8 cellular contexts compared by ENCODE assay signal in genomic region chr4:39698424-39699009, GRCh38. TPM values are rescaled to one million over a fixed set of nuclear protein-coding genes. Genes with fewer than 3 reads are reported as not detected.
DNase-seq lines count a peak whose midpoint lies in the region; ATAC-seq lines count a peak whose summit lies in the region.

No MANE protein-coding gene starts in this region.

- H3K9me3 ChIP-seq in GM23248 (ENCODE audit: low read depth): no peaks in the 10 kb centered on the region
- H3K9me3 ChIP-seq in MG63: no peaks in the 10 kb centered on the region

- peak overlapping the region; percentile 99 for H3K4me2 ChIP-seq in GM23248 (ENCODE audit: unreplicated experiment)

- H3K36me3 ChIP-seq in GM23248 (ENCODE audit: low read depth) (no peaks in the 10 kb centered on the region), MG63 (peaks cover 2% of the 10 kb centered on the region; the same call in 1 of the 2 replicates)

- peaks cover 20% of the 10 kb centered on the region; the same call in 1 of the 2 replicates for H3F3A ChIP-seq in GM23248 (ENCODE audit: insufficient read depth)

- H3K27me3 ChIP-seq in GM23248 (replicated peaks; ENCODE audit: insufficient read depth): no peaks in the 10 kb centered on the region
- H3K27me3 ChIP-seq in MG63: no peaks in the 10 kb centered on the region

- H2AFZ ChIP-seq in GM23248: peak overlapping the region; percentile 85

- no peaks in the 10 kb centered on the region for H3K9me2 ChIP-seq in GM23248 (ENCODE audit: insufficient read depth)

- WGBS in GM23248 (ENCODE audit: low coverage in 1 of 2, low lambda C conversion rate in 2 of 2, missing lambda C conversion rate in 2 of 2), 2 experiments: 0% methylated on average over 10 to 21 of the region's 21 CpGs

- H3K4me3 ChIP-seq in GM23248: peak overlapping the region; percentile 91
- H3K4me3 ChIP-seq in MG63: peak overlapping the region; percentile 90

- H3K79me2 ChIP-seq in GM23248 (ENCODE audit: insufficient read depth): peaks cover 63% of the 10 kb centered on the region

- H4K20me1 ChIP-seq in GM23248 (ENCODE audit: insufficient read depth): 0 out of 2 replicates have a peak, but pooled peaks cover 5% of the 10 kb centered on the region

- peak; percentile 27 for ATAC-seq in esophagus mucosa

- DNase-seq in G401 (ENCODE audit: low spot score) (peak; percentile 54), GM23248 (peak; percentile 61), MG63 (peak; percentile 34), myocyte (ENCODE audit: low read depth) (peak; percentile 34), T-helper 9 cell (no peak)
- DNase-seq in activated CD4-positive, alpha-beta T cell treated with anti-CD3 and anti-CD28 coated beads, Interleukin-2, amount 50 U/mL, for 48 hours: peak; percentile 48 to 59

- peak overlapping the region; percentile 90 for H3K27ac ChIP-seq in GM23248
- peak overlapping the region; percentile 89 for H3K27ac ChIP-seq in temporal lobe (ENCODE audit: low read depth, low read length)

- H3K9ac ChIP-seq in GM23248: peak overlapping the region; percentile 90

- in situ Hi-C loops in G401 (cut with HindIII; ENCODE audit: low sequenced_read_pairs): no loop called here
- in situ Hi-C loops in GM23248 (cut with MboI): loop anchor here (25.0 kb wide), 1 partner anchor 614 kb away; no protein-coding TSS in a partner anchor

- H3K4me1 ChIP-seq in GM23248 (ENCODE audit: insufficient read depth): peaks cover 29% of the 10 kb centered on the region

RNA-seq across cellular contexts. Expression of gene UBE2K, which starts 0.6 kb away (rescaled TPM):
- total RNA-seq in G401 (2014; rRNA removed; shearing (Covaris generic)): 15.5 and 32.4 TPM in 2 replicates
- total RNA-seq in GM23248 (2014; rRNA removed; shearing (Covaris generic)): 22.3 and 26.7 TPM in 2 replicates
- polyA plus RNA-seq in GM23248 (2016; fragmentation: Nextera tagmentation; extraction: Ambion mirVana): 127 and 133 TPM in 2 replicates
- total RNA-seq in MG63 (2014; rRNA removed; shearing (Covaris generic); ENCODE audit: low replicate concordance): 7.9 and 11.7 TPM in 2 replicates
- 81.1 TPM for total RNA-seq in esophagus mucosa
- total RNA-seq in myocyte: 18.4 and 24.5 TPM in 2 replicates
- polyA plus RNA-seq in myocyte (2012): 88.5 TPM
- total RNA-seq in temporal lobe: 84.8 TPM

RNA-seq across cellular contexts. Expression of gene SMIM14, which starts 59.9 kb away (rescaled TPM):
- 29.6 and 37.4 TPM in 2 replicates for total RNA-seq in G401 (2014; rRNA removed; shearing (Covaris generic))
- 54.5 and 67.5 TPM in 2 replicates for total RNA-seq in GM23248 (2014; rRNA removed; shearing (Covaris generic))
- polyA plus RNA-seq in GM23248 (2016; fragmentation: Nextera tagmentation; extraction: Ambion mirVana): 147 and 157 TPM in 2 replicates
- 19.0 and 19.5 TPM in 2 replicates for total RNA-seq in MG63 (2014; rRNA removed; shearing (Covaris generic); ENCODE audit: low replicate concordance)
- total RNA-seq in esophagus mucosa (39.9 TPM), myocyte (16.1 and 25.4 TPM in 2 replicates), temporal lobe (40.3 TPM)
- polyA plus RNA-seq in myocyte (2012): 14.3 TPM
